23 cellular contexts compared by ENCODE assay signal in genomic region chr9:4026925-4027324, GRCh38.
"Had no signal": no experiment of that assay in that cellular context is flagged by ENCODE, and none has a peak within 500 bp of the region (broad histone marks: within the 10 kb centered on the region; RNA-seq: fewer than 3 reads in every experiment).

No MANE protein-coding gene starts in this region.

- DNase-seq: activated CD4-positive, alpha-beta T cell treated with anti-CD3 and anti-CD28 coated beads for 48 hours; activated CD4-positive, alpha-beta T cell treated with anti-CD3 and anti-CD28 coated beads, Interleukin-2, amount 50 U/mL, for 48 hours; activated CD4-positive, CD25-positive, alpha-beta regulatory T cell treated with anti-CD3 and anti-CD28 coated beads, Interleukin-2, amount 50 U/mL, for 72 hours; activated CD8-positive, alpha-beta memory T cell treated with anti-CD3 and anti-CD28 coated beads, Interleukin-2, amount 10 ng/mL, durations not matched to agents 7 days and 5 days; activated effector memory CD4-positive, alpha-beta T cell treated with Interleukin-2 at 50 U/mL for 16 hours; activated naive CD4-positive, alpha-beta T cell; activated T-cell treated with anti-CD3 and anti-CD28 coated beads, Interleukin-2, amount 50 U/mL, for 24 hours; Karpas-422; MM.1S; NCI-H1048; NCI-H146; NCI-H187 treated with DMSO at 0.1 percent for 48 hours; NCI-H2081 treated with DMSO at 0.1 percent for 48 hours; NCI-H446; NCI-H524; SIG-M5; T-helper 17 cell; T-helper 9 cell had no signal

- H3K4me1 Mint-ChIP-seq: activated CD8-positive, alpha-beta memory T cell treated with anti-CD3 and anti-CD28 coated beads, Interleukin-2, amount 10 ng/mL, durations not matched to agents 7 days and 5 days; activated naive CD4-positive, alpha-beta T cell treated with anti-CD3 and anti-CD28 coated beads, Interleukin-2, amount 50 U/mL, for 24 hours; T-helper 17 cell had no signal

- H3K4me3 Mint-ChIP-seq: activated CD8-positive, alpha-beta memory T cell treated with anti-CD3 and anti-CD28 coated beads, Interleukin-2, amount 10 ng/mL, durations not matched to agents 7 days and 5 days; activated naive CD4-positive, alpha-beta T cell treated with anti-CD3 and anti-CD28 coated beads, Interleukin-2, amount 50 U/mL, for 24 hours; activated T-cell treated with anti-CD3 and anti-CD28 coated beads, Interleukin-2, amount 50 U/mL, for 24 hours; activated T-helper 1 cell treated with anti-CD3 and anti-CD28 coated beads, Interleukin-12 subunit alpha, Interleukin-12 subunit beta, Interleukin-2, Interleukin-4 antibody, amounts not matched to agents 30 ng/mL and 10 ng/mL and 1 ng/mL, durations not matched to agents 14 hours and 24 hours and 36 hours; T-helper 17 cell; WTC11 had no signal

- H3K9me3 Mint-ChIP-seq: activated naive CD4-positive, alpha-beta T cell treated with anti-CD3 and anti-CD28 coated beads, Interleukin-2, amount 50 U/mL, for 24 hours; activated T-helper 1 cell treated with anti-CD3 and anti-CD28 coated beads, Interleukin-12 subunit alpha, Interleukin-12 subunit beta, Interleukin-2, Interleukin-4 antibody, amounts not matched to agents 30 ng/mL and 10 ng/mL and 1 ng/mL, durations not matched to agents 14 hours and 24 hours and 36 hours; WTC11 had no signal

- ATAC-seq: activated CD8-positive, alpha-beta memory T cell treated with anti-CD3 and anti-CD28 coated beads, Interleukin-2, amount 10 ng/mL, durations not matched to agents 7 days and 5 days; body of pancreas; K562; T-helper 17 cell; WTC11 had no signal

- H3K27ac Mint-ChIP-seq: activated CD8-positive, alpha-beta memory T cell treated with anti-CD3 and anti-CD28 coated beads, Interleukin-2, amount 10 ng/mL, durations not matched to agents 7 days and 5 days; activated naive CD4-positive, alpha-beta T cell treated with anti-CD3 and anti-CD28 coated beads, Interleukin-2, amount 50 U/mL, for 24 hours; activated T-cell treated with anti-CD3 and anti-CD28 coated beads, Interleukin-2, amount 50 U/mL, for 24 hours; activated T-helper 1 cell treated with anti-CD3 and anti-CD28 coated beads, Interleukin-12 subunit alpha, Interleukin-12 subunit beta, Interleukin-2, Interleukin-4 antibody, amounts not matched to agents 30 ng/mL and 10 ng/mL and 1 ng/mL, durations not matched to agents 14 hours and 24 hours and 36 hours; T-helper 17 cell; WTC11 had no signal

- H3K36me3 Mint-ChIP-seq: activated CD8-positive, alpha-beta memory T cell treated with anti-CD3 and anti-CD28 coated beads, Interleukin-2, amount 10 ng/mL, durations not matched to agents 7 days and 5 days; activated naive CD4-positive, alpha-beta T cell treated with anti-CD3 and anti-CD28 coated beads, Interleukin-2, amount 50 U/mL, for 24 hours; WTC11 had no signal

- H3K27me3 Mint-ChIP-seq: activated T-cell treated with anti-CD3 and anti-CD28 coated beads, Interleukin-2, amount 50 U/mL, for 24 hours had no signal
